ENCODE assay signal across 12 cellular contexts in the genomic region with DNA sequence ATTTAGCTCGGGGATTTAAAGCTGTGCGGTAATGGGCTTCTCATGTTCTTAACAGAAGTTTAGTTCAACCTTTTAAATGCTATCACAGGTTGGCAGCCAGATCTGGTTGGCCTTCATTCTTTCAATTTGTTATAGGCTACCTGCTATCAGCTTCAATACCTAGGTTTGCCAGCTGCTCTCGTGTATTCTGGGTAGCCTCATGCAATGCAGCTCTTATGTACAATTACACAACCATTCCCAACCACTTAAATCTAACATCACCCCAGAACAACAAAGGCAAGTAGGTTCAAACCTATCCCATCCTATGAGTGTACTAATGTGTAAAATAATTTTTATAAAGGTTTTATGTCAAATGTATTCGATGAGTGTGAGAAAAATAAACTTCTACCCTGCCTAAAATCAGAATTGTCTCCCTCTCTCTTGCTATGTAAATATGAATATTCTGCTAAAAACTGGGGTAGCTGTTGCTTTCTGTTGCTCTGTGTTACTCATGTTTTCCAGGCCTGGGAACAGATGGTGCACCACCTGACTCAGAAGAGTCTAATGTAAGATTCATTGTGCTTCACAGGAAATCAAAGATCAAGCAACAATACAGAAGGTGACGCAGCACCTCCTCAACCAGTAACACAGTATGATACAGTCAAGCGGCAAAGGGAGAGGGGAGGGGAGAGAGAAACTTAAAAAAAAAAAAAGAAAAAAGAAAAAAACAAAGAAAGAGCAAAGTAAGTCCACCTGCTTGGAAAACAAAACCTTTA.
DNase-seq lines count a peak whose midpoint lies in the region; ATAC-seq and TF ChIP-seq lines count a peak whose summit lies in the region.
"Had no signal": no experiment of that assay in that cellular context is flagged by ENCODE, and none has a peak within 500 bp of the region (broad histone marks: within the 10 kb centered on the region; RNA-seq: fewer than 3 reads in every experiment).

No MANE protein-coding gene starts in this region.

- POLR2A ChIA-PET in activated CD4-positive, alpha-beta memory T cell treated with anti-CD3 and anti-CD28 coated beads for 36 hours (lab: Charles Lee) = no interaction called here
- POLR2A ChIA-PET in activated CD4-positive, alpha-beta memory T cell treated with anti-CD3 and anti-CD28 coated beads, Interleukin-2, amount 10 ng/mL, durations not matched to agents 7 days and 5 days (lab: Charles Lee) = no interaction called here

- TF ChIP-seq CTCF in epithelial cell of esophagus (IDR thresholded peaks at IDR 0.05; ENCODE audit: insufficient read depth, low read depth, low read length, missing control alignments) = no peak

- H3K4me3 Mint-ChIP-seq in activated CD4-positive, alpha-beta memory T cell treated with anti-CD3 and anti-CD28 coated beads for 36 hours = no peak overlapping the region
- no peak overlapping the region for H3K4me3 Mint-ChIP-seq in activated CD4-positive, alpha-beta memory T cell treated with anti-CD3 and anti-CD28 coated beads, Interleukin-2, amount 10 ng/mL, durations not matched to agents 7 days and 5 days
- H3K4me3 Mint-ChIP-seq: activated naive CD8-positive, alpha-beta T cell; CD14-positive monocyte; T-helper 1 cell treated with Interleukin-12 subunit alpha and Interleukin-12 subunit beta and Interleukin-4 antibody, amounts not matched to agents 30 μg/mL and 1 μg/mL, for 36 hours had no signal

- no peak overlapping the region for H3K4me3 ChIP-seq in epithelial cell of esophagus (ENCODE audit: low read length)

- intact Hi-C loops in activated CD4-positive, alpha-beta memory T cell treated with anti-CD3 and anti-CD28 coated beads for 36 hours (cut with micrococcal nuclease) = loop anchor here (2.0 kb wide), 1 partner anchor 22 kb away; no protein-coding TSS in a partner anchor

- ATAC-seq in GM18858 (IDR thresholded peaks at IDR 0.05; ENCODE audit: unreplicated experiment) = no peak
- ATAC-seq in HG03565 (IDR thresholded peaks at IDR 0.05; ENCODE audit: unreplicated experiment) = no peak

- CTCF ChIA-PET in activated CD4-positive, alpha-beta memory T cell treated with anti-CD3 and anti-CD28 coated beads for 36 hours (lab: Charles Lee) = no interaction called here
- CTCF ChIA-PET in activated CD4-positive, alpha-beta memory T cell treated with anti-CD3 and anti-CD28 coated beads, Interleukin-2, amount 10 ng/mL, durations not matched to agents 7 days and 5 days (lab: Charles Lee) = interaction anchor here (0.5 kb wide), 1 partner anchor 606 kb away, joined by 3 read pairs; no protein-coding TSS in a partner anchor

- no peaks in the 10 kb centered on the region for H3K36me3 Mint-ChIP-seq in activated CD4-positive, alpha-beta memory T cell treated with anti-CD3 and anti-CD28 coated beads for 36 hours
- H3K36me3 Mint-ChIP-seq in activated CD4-positive, alpha-beta memory T cell treated with anti-CD3 and anti-CD28 coated beads, Interleukin-2, amount 10 ng/mL, durations not matched to agents 7 days and 5 days (ENCODE audit: low read depth) = no peaks in the 10 kb centered on the region
- H3K36me3 Mint-ChIP-seq: activated naive CD8-positive, alpha-beta T cell; CD14-positive monocyte had no signal

- H3K9me3 Mint-ChIP-seq in activated CD4-positive, alpha-beta memory T cell treated with anti-CD3 and anti-CD28 coated beads for 36 hours = peaks cover 2% of the 10 kb centered on the region
- H3K9me3 Mint-ChIP-seq in activated CD4-positive, alpha-beta memory T cell treated with anti-CD3 and anti-CD28 coated beads, Interleukin-2, amount 10 ng/mL, durations not matched to agents 7 days and 5 days = peaks cover 4% of the 10 kb centered on the region

- H3K4me1 Mint-ChIP-seq in activated CD4-positive, alpha-beta memory T cell treated with anti-CD3 and anti-CD28 coated beads for 36 hours (ENCODE audit: low read depth) = peaks cover 2% of the 10 kb centered on the region
- no peaks in the 10 kb centered on the region for H3K4me1 Mint-ChIP-seq in activated CD4-positive, alpha-beta memory T cell treated with anti-CD3 and anti-CD28 coated beads, Interleukin-2, amount 10 ng/mL, durations not matched to agents 7 days and 5 days
- H3K4me1 Mint-ChIP-seq: CD14-positive monocyte had no signal

- DNase-seq in activated CD4-positive, alpha-beta memory T cell treated with anti-CD3 and anti-CD28 coated beads for 36 hours = peak; percentile 53
- DNase-seq in activated CD4-positive, alpha-beta memory T cell treated with anti-CD3 and anti-CD28 coated beads, Interleukin-2, amount 10 ng/mL, durations not matched to agents 7 days and 5 days = no peak
- peak; percentile 67 for DNase-seq in NCI-H524 treated with DMSO at 0.1 percent for 48 hours (lab: John Stamatoyannopoulos, UW)
- peak; percentile 95 for DNase-seq in epithelial cell of esophagus (ENCODE audit: low read depth)
- peak; percentile 20 for DNase-seq in smooth muscle cell of the brain vasculature (ENCODE audit: low read depth, low spot score)
- DNase-seq in EL = no peak

- H3K27me3 Mint-ChIP-seq in activated CD4-positive, alpha-beta memory T cell treated with anti-CD3 and anti-CD28 coated beads for 36 hours = no peaks in the 10 kb centered on the region
- no peaks in the 10 kb centered on the region for H3K27me3 Mint-ChIP-seq in activated CD4-positive, alpha-beta memory T cell treated with anti-CD3 and anti-CD28 coated beads, Interleukin-2, amount 10 ng/mL, durations not matched to agents 7 days and 5 days
- H3K27me3 Mint-ChIP-seq: activated naive CD8-positive, alpha-beta T cell; progenitor cell of endocrine pancreas had no signal

- no peak overlapping the region for H3K27ac Mint-ChIP-seq in activated CD4-positive, alpha-beta memory T cell treated with anti-CD3 and anti-CD28 coated beads for 36 hours
- no peak overlapping the region for H3K27ac Mint-ChIP-seq in activated CD4-positive, alpha-beta memory T cell treated with anti-CD3 and anti-CD28 coated beads, Interleukin-2, amount 10 ng/mL, durations not matched to agents 7 days and 5 days
- H3K27ac Mint-ChIP-seq: activated naive CD8-positive, alpha-beta T cell; CD14-positive monocyte; progenitor cell of endocrine pancreas; T-helper 1 cell treated with Interleukin-12 subunit alpha and Interleukin-12 subunit beta and Interleukin-4 antibody, amounts not matched to agents 30 μg/mL and 1 μg/mL, for 36 hours had no signal

Comparison
In these comparisons a context has a peak if more than half of its experiments do, and no peak if none do; other contexts are left out.
1. DNase-seq: peak in activated CD4-positive, alpha-beta memory T cell treated with anti-CD3 and anti-CD28 coated beads for 36 hours (single experiment), NCI-H524 treated with DMSO at 0.1 percent for 48 hours (single experiment), epithelial cell of esophagus (single experiment) and smooth muscle cell of the brain vasculature (single experiment); none in activated CD4-positive, alpha-beta memory T cell treated with anti-CD3 and anti-CD28 coated beads, Interleukin-2, amount 10 ng/mL, durations not matched to agents 7 days and 5 days (single experiment) and EL (single experiment).